8 cellular contexts compared by ENCODE assay signal in the genomic region with DNA sequence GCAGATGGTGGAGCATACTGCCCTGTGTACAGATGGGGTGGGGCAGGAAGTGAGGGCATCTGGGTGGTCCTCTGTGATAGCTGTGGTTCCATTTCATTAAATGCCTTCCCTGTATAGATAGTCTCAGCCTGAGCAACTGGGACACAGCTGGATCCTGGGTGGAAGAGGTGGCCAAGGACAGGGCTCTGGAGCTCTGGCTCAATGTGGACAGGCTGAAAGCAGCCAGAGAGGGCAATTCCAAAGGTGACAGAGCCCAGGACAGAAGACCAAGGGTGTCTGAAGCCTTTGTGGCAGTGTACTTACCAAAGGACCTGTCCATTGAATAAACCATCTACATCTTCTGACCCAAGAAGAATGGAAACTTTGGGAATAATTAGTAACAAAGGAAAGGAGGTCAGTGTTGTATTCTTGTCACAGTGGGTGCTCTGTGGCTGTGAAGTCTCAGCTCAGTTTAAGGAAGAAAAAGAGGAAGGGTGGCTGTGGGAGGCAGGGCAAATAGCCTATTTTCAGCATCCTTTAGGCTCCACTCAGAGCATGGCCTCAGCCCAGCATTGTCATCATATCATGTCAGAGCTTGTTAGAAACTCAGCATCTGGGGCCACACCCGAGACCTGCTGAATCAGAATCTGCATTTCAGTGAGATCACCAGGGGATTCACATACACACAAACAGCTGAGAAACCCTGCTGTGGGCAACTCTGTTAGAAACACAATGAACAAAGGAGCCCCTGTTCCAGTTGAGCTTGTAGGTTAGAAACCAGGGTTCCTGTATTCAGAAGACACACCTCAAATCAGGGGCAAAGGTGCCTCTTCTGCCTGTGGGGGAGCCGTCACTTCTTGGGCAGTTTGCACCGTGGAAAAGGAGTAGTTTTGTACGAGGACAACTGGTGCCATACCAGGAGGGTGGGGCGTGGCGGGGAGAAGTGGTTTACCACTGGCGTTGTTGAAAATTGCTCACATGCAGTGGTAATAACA.
A peak's percentile ranks its signal among the peaks of the same experiment; 100 is the strongest.
DNase-seq lines count a peak whose midpoint lies in the region; ATAC-seq and TF ChIP-seq lines count a peak whose summit lies in the region.

No MANE protein-coding gene starts in this region.

- DNase-seq in SIG-M5 treated with dmso at 0.1 percent for 504 hours (lab: John Stamatoyannopoulos, UW; ENCODE audit: unreplicated experiment) = peak; percentile 35
- no peak for DNase-seq in SIG-M5 (lab: John Stamatoyannopoulos, UW)
- peak; percentile 35 for DNase-seq in activated CD4-positive, alpha-beta T cell treated with anti-CD3 and anti-CD28 coated beads for 1 hour
- DNase-seq in epithelial cell of esophagus (ENCODE audit: low read depth) = peak; percentile 100
- peak; percentile 67 to 77 (median 69) for DNase-seq in stimulated activated CD4-positive, alpha-beta T cell treated with anti-CD3 and anti-CD28 coated beads, Interleukin-12 subunit alpha, Interleukin-12 subunit beta, amount 100 ng/mL, for 48 hours (ENCODE audit: low read depth in 2 of 3, low spot score in 1 of 3)
- DNase-seq in NCI-H2227 treated with DMSO at 0.1 percent for 48 hours (lab: John Stamatoyannopoulos, UW) = no peak
- DNase-seq in mesothelial cell of epicardium (ENCODE audit: low spot score in 2 of 2, unreplicated experiment in 2 of 2) = no peak

- ATAC-seq in HG03280 (IDR thresholded peaks at IDR 0.05; ENCODE audit: unreplicated experiment) = peak; percentile 38

- TF ChIP-seq CTCF in epithelial cell of esophagus (IDR thresholded peaks at IDR 0.05; ENCODE audit: insufficient read depth, low read depth, low read length, missing control alignments) (no peak), mesothelial cell of epicardium (IDR thresholded peaks at IDR 0.05; ENCODE audit: unreplicated experiment) (no peak)

- no peak overlapping the region for H3K4me3 ChIP-seq in epithelial cell of esophagus (ENCODE audit: low read length)

- H3K4me3 Mint-ChIP-seq in mesothelial cell of epicardium = no peak overlapping the region

- H3K36me3 Mint-ChIP-seq in mesothelial cell of epicardium = peaks cover 30% of the 10 kb centered on the region

- H3K4me1 Mint-ChIP-seq in mesothelial cell of epicardium = peaks cover 42% of the 10 kb centered on the region

- no peak overlapping the region for H3K27ac Mint-ChIP-seq in mesothelial cell of epicardium

- no peaks in the 10 kb centered on the region for H3K9me3 Mint-ChIP-seq in mesothelial cell of epicardium

- no peaks in the 10 kb centered on the region for H3K27me3 Mint-ChIP-seq in mesothelial cell of epicardium (ENCODE audit: low read depth)

Comparison
In these comparisons a context has a peak if more than half of its experiments do, and no peak if none do; other contexts are left out.
1. DNase-seq: peak in SIG-M5 treated with dmso at 0.1 percent for 504 hours (single experiment), activated CD4-positive, alpha-beta T cell treated with anti-CD3 and anti-CD28 coated beads for 1 hour (single experiment), epithelial cell of esophagus (single experiment) and stimulated activated CD4-positive, alpha-beta T cell treated with anti-CD3 and anti-CD28 coated beads, Interleukin-12 subunit alpha, Interleukin-12 subunit beta, amount 100 ng/mL, for 48 hours (3 of 3); none in SIG-M5 (single experiment), NCI-H2227 treated with DMSO at 0.1 percent for 48 hours (single experiment) and mesothelial cell of epicardium (0 of 2).